Comparison of ENCODE assay signal across 1 cellular context in genomic region chr17:82805254-82805653, GRCh38.
TF ChIP-seq lines count a peak whose summit lies in the region.

No MANE protein-coding gene starts in this region.

TF ChIP-seq in H1, 55 proteins besides CTCF, POLR2A, EP300 and RAD21:
- no peak for TF ChIP-seq JUN (IDR thresholded peaks at IDR 0.05; ENCODE audit: low read depth, low read length)
- TF ChIP-seq ATF3 (IDR thresholded peaks at IDR 0.05; ENCODE audit: insufficient read depth, low read depth, low read length): no peak
- no peak for TF ChIP-seq POU5F1 (IDR thresholded peaks at IDR 0.05; ENCODE audit: low read depth, low read length)
- TF ChIP-seq SIX5 (IDR thresholded peaks at IDR 0.05; ENCODE audit: low read depth, low read length): no peak
- no peak for TF ChIP-seq CREB1 (IDR thresholded peaks at IDR 0.05)
- TF ChIP-seq TEAD4 (IDR thresholded peaks at IDR 0.05; ENCODE audit: low read depth, low read length): no peak
- TF ChIP-seq BRCA1 (IDR thresholded peaks at IDR 0.05; ENCODE audit: low read depth, low read length): no peak
- TF ChIP-seq CBX8 (IDR thresholded peaks at IDR 0.05; ENCODE audit: borderline replicate concordance, low read depth, low read length): no peak
- TF ChIP-seq RFX5 (IDR thresholded peaks at IDR 0.05; ENCODE audit: borderline replicate concordance, low read depth, low read length): no peak
- no peak for TF ChIP-seq NANOG (IDR thresholded peaks at IDR 0.05; ENCODE audit: insufficient read depth, low read depth, low read length, poor library complexity, severe bottlenecking)
- no peak for TF ChIP-seq CEBPB (IDR thresholded peaks at IDR 0.05; ENCODE audit: low read depth, low read length)
- no peak for TF ChIP-seq SRF (IDR thresholded peaks at IDR 0.05; ENCODE audit: low read depth, low read length)
- no peak for TF ChIP-seq HDAC2 (IDR thresholded peaks at IDR 0.05; ENCODE audit: borderline replicate concordance in 1 of 2, low read depth in 2 of 2, low read length in 2 of 2)
- TF ChIP-seq CBX5 (IDR thresholded peaks at IDR 0.05; ENCODE audit: low read depth, low read length): no peak
- no peak for TF ChIP-seq POLR2AphosphoS5 (IDR thresholded peaks at IDR 0.05; ENCODE audit: low read depth, low read length)
- no peak for TF ChIP-seq TAF7 (optimal IDR thresholded peaks at IDR 0.05; ENCODE audit: borderline replicate concordance, low read depth, low read length)
- TF ChIP-seq TCF12 (IDR thresholded peaks at IDR 0.05; ENCODE audit: low read depth, low read length): no peak
- no peak for TF ChIP-seq KDM4A (IDR thresholded peaks at IDR 0.05; ENCODE audit: low read depth, low read length, severe bottlenecking)
